ENCODE assay signal across 1 cellular context in the genomic region with DNA sequence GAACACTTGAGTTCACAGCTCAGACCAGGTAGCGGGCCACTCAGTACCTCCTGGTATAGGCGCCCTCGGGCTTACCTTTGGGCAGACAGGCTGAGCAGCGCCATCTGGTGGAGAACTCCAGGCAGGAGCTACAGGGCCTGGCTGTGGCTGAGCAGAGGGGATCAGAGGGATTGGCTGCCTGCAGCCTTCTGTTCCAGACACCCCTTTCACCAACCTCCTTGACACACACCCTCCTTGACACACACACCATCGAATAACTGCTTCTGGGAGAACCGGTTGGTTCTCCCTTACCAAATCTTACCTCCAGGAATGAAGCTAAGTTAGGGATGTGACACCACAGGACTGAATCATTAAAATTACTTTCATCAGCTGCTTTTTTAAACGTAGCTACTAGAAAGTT.
TF ChIP-seq lines count a peak whose summit lies in the region.

No MANE protein-coding gene starts in this region.

TF ChIP-seq in GM23338, 12 proteins besides CTCF, POLR2A, EP300 and RAD21 (continued from another document):
- TF ChIP-seq, protein P1, sequence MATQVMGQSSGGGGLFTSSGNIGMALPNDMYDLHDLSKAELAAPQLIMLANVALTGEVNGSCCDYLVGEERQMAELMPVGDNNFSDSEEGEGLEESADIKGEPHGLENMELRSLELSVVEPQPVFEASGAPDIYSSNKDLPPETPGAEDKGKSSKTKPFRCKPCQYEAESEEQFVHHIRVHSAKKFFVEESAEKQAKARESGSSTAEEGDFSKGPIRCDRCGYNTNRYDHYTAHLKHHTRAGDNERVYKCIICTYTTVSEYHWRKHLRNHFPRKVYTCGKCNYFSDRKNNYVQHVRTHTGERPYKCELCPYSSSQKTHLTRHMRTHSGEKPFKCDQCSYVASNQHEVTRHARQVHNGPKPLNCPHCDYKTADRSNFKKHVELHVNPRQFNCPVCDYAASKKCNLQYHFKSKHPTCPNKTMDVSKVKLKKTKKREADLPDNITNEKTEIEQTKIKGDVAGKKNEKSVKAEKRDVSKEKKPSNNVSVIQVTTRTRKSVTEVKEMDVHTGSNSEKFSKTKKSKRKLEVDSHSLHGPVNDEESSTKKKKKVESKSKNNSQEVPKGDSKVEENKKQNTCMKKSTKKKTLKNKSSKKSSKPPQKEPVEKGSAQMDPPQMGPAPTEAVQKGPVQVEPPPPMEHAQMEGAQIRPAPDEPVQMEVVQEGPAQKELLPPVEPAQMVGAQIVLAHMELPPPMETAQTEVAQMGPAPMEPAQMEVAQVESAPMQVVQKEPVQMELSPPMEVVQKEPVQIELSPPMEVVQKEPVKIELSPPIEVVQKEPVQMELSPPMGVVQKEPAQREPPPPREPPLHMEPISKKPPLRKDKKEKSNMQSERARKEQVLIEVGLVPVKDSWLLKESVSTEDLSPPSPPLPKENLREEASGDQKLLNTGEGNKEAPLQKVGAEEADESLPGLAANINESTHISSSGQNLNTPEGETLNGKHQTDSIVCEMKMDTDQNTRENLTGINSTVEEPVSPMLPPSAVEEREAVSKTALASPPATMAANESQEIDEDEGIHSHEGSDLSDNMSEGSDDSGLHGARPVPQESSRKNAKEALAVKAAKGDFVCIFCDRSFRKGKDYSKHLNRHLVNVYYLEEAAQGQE (IDR thresholded peaks at IDR 0.05; ENCODE audit: unreplicated experiment): peak; percentile 10
TF ChIP-seq in GM23338: peak in this region for 2.
